ENCODE assay signal across 7 cellular contexts in the genomic region with DNA sequence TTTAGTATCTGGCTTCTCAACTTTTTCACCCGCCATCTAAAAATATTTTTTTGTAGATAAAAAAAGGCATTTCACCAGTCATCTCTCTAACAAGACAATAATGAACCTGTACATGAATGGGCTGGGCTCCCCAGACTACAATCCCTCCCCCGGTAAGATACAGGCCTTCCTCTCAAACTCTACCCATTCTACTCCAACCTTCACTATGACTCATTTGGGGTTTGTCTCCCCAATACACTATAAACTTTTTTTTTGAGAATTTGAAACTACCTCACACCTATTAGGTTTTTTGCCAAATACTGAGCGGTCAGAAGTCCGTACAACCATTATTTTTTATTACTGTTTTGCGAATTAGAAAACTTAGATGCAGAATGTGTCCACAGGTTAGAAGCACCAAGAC. TPM values are rescaled to one million over a fixed set of nuclear protein-coding genes. Genes with fewer than 3 reads are reported as not detected.
DNase-seq lines count a peak whose midpoint lies in the region; ATAC-seq and TF ChIP-seq lines count a peak whose summit lies in the region.

No MANE protein-coding gene starts in this region.

- intact Hi-C loops in spleen (cut with DNase I; ENCODE audit: low total_unique reads), result no loop called here

- DNase-seq in HFF-Myc (ENCODE audit: extremely low read depth, low read depth) (no peak), spleen (no peak), glomerular visceral epithelial cell (ENCODE audit: extremely low spot score) (no peak), nucleus accumbens (lab: John Stamatoyannopoulos, UW) (no peak)
- DNase-seq in activated CD4-positive, alpha-beta T cell treated with anti-CD3 and anti-CD28 coated beads, Interleukin-2, amount 50 U/mL, for 1 hour, result peak; percentile 20

- H3K27me3 ChIP-seq in gastroesophageal sphincter (no peaks in the 10 kb centered on the region), spleen (replicated peaks in 1 of 7) (no peaks in the 10 kb centered on the region)

- H3K4me1 ChIP-seq in gastroesophageal sphincter (peaks cover 0 to 32% (median 2%) of the 10 kb centered on the region in 3 donors), spleen (peaks cover 20 to 49% (median 29%) of the 10 kb centered on the region in 6 donors)

- no peak for TF ChIP-seq POLR2A in gastroesophageal sphincter (IDR thresholded peaks at IDR 0.05)
- TF ChIP-seq POLR2A in spleen (IDR thresholded peaks at IDR 0.05), result no peak

- TF ChIP-seq CTCF in HFF-Myc (IDR thresholded peaks at IDR 0.05; ENCODE audit: low read depth, low read length, missing control alignments) (no peak), gastroesophageal sphincter (IDR thresholded peaks at IDR 0.05) (no peak), spleen (IDR thresholded peaks at IDR 0.05 in 8 of 11, conservative IDR thresholded peaks at IDR 0.05 in 3 of 11) (no peak)

- H3K9me3 ChIP-seq in gastroesophageal sphincter, result no peaks in the 10 kb centered on the region
- H3K9me3 ChIP-seq in spleen, result no peaks in the 10 kb centered on the region

- H3K27ac ChIP-seq in gastroesophageal sphincter (peak overlapping the region; percentile 58 to 90 (median 86)), spleen (peak overlapping the region; percentile 87 to 93 (median 91))

- peaks cover 9 to 46% of the 10 kb centered on the region in 2 donors for H3K36me3 ChIP-seq in gastroesophageal sphincter
- H3K36me3 ChIP-seq in spleen, result peaks cover 9 to 49% (median 45%) of the 10 kb centered on the region in 6 donors

- ATAC-seq in gastroesophageal sphincter, result no peak
- no peak for ATAC-seq in GM18870 (IDR thresholded peaks at IDR 0.05; ENCODE audit: unreplicated experiment)

- H3K4me3 ChIP-seq in HFF-Myc (replicated peaks; ENCODE audit: low read depth, low read length) (peak overlapping the region; percentile 97), gastroesophageal sphincter (peak overlapping the region; percentile 77 to 86), spleen (peak overlapping the region; percentile 51 to 85 (median 66))

- TF ChIP-seq EP300 in gastroesophageal sphincter (IDR thresholded peaks at IDR 0.05), result no peak

- 8 to 17% methylated on average over 3 to 5 of the region's 5 CpGs for WGBS in gastroesophageal sphincter (ENCODE audit: low coverage in 1 of 2), 2 donors
- 12 to 25% (median 19%) methylated on average over 5 of the region's 5 CpGs for WGBS in spleen, 5 donors

RNA-seq across cellular contexts. Expression of gene RPL6, which starts 0.8 kb away (rescaled TPM):
- 1,000 to 10,000 TPM in 3 of 4 donors, 100 to 1,000 TPM in 1; 947 to 1,918 (median 1,526) TPM for total RNA-seq in gastroesophageal sphincter
- 1,000 to 10,000 TPM in 5 of 7 donors, 100 to 1,000 TPM in 2; 891 to 1,341 (median 1,018) TPM for total RNA-seq in spleen
- 1,000 to 10,000 TPM; 3,376 to 4,440 (median 4,387) TPM for polyA plus RNA-seq in spleen

RNA-seq across cellular contexts. Expression of gene PTPN11, which starts 10.1 kb away (rescaled TPM):
- total RNA-seq in gastroesophageal sphincter (100 to 1,000 TPM; 131 to 178 (median 141) TPM), spleen (10 to 100 TPM; 58.3 to 71.8 (median 63.7) TPM)
- polyA plus RNA-seq in spleen, result 10 to 100 TPM; 12.1 to 19.0 (median 13.6) TPM

RNA-seq across cellular contexts. Expression of gene HECTD4, which starts 26.4 kb away (rescaled TPM):
- total RNA-seq in gastroesophageal sphincter, result 10 to 100 TPM; 23.1 to 56.8 (median 42.3) TPM
- 10 to 100 TPM; 46.0 to 70.8 (median 59.1) TPM for total RNA-seq in spleen
- polyA plus RNA-seq in spleen, result 10 to 100 TPM in 2 of 3 donors, 1 to 10 TPM in 1; 5.4 to 22.5 (median 16.1) TPM
